In the genomic region with DNA sequence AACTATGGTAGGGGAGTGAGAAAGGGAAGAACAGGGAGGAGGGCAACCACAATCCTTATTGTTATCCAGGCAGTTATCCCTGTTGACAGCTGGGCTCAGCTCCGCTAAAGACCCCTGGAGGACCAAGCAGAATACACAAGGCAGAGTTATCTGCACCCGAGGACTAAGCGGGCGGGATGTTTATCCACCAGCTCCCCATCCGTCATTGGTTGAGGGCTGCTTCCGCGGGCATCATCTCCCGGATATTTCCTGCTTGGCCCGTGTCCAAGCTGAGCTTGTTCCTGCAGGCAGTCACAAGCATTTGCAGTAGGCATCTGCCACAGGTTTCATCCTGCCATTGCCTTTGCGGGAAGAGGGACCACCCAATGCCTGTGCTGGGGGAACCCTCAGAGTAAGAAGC, we compare ENCODE assay signal across 13 cellular contexts.
DNase-seq lines count a peak whose midpoint lies in the region; ATAC-seq, FAIRE-seq and TF ChIP-seq lines count a peak whose summit lies in the region.
"Had no signal": no experiment of that assay in that cellular context is flagged by ENCODE, and none has a peak within 500 bp of the region (broad histone marks: within the 10 kb centered on the region; RNA-seq: fewer than 3 reads in every experiment).

No MANE protein-coding gene starts in this region.

- H3K27ac Mint-ChIP-seq in stimulated activated naive CD8-positive, alpha-beta T cell treated with anti-CD3 and anti-CD28 coated beads, Interleukin-15, amount 100 ng/mL, for 72 hours = no peak overlapping the region
- no peak overlapping the region for H3K27ac Mint-ChIP-seq in Caco-2 (ENCODE audit: unreplicated experiment)
- H3K27ac Mint-ChIP-seq: activated naive CD8-positive, alpha-beta T cell treated with anti-CD3 and anti-CD28 coated beads, Interleukin-2, amount 10 ng/mL, durations not matched to agents 7 days and 5 days; IgD-negative memory B cell had no signal

- no peak for ATAC-seq in stimulated activated naive CD8-positive, alpha-beta T cell treated with anti-CD3 and anti-CD28 coated beads, Interleukin-15, amount 100 ng/mL, for 72 hours

- TF ChIP-seq POLR2A in lower leg skin (IDR thresholded peaks at IDR 0.05) (no peak), GM12891 (IDR thresholded peaks at IDR 0.05; ENCODE audit: low read depth, low read length) (no peak)

- 26 to 41% methylated on average over 10 of the region's 10 CpGs for WGBS in lower leg skin, 2 donors

- H3K9me3 ChIP-seq in Caco-2 = no peaks in the 10 kb centered on the region

- H3K36me3 Mint-ChIP-seq in Caco-2 (ENCODE audit: insufficient read depth, unreplicated experiment) = no peaks in the 10 kb centered on the region
- H3K36me3 Mint-ChIP-seq: activated naive CD8-positive, alpha-beta T cell treated with anti-CD3 and anti-CD28 coated beads, Interleukin-2, amount 10 ng/mL, durations not matched to agents 7 days and 5 days; IgD-negative memory B cell had no signal

- no peaks in the 10 kb centered on the region for H3K9me3 Mint-ChIP-seq in stimulated activated naive CD8-positive, alpha-beta T cell treated with anti-CD3 and anti-CD28 coated beads, Interleukin-15, amount 100 ng/mL, for 72 hours
- H3K9me3 Mint-ChIP-seq in Caco-2 (ENCODE audit: unreplicated experiment) = no peaks in the 10 kb centered on the region
- H3K9me3 Mint-ChIP-seq: activated naive CD8-positive, alpha-beta T cell treated with anti-CD3 and anti-CD28 coated beads, Interleukin-2, amount 10 ng/mL, durations not matched to agents 7 days and 5 days; neural crest cell had no signal

- no TSS peak for BruUV-seq in Caco-2 (replicated peaks; lab: Mats Ljungman, UMichigan)

- CTCF ChIA-PET in Caco-2 (lab: Charles Lee) = interaction anchor here (1.1 to 1.4 kb wide), 2 partner anchors 8 to 137 kb away, joined by 3 to 5 read pairs; no protein-coding TSS in a partner anchor

- DNase-seq in EH (ENCODE audit: low read depth) (peak; percentile 30), M059J (ENCODE audit: low read depth) (peak; percentile 61), T47D (ENCODE audit: low read depth in 1 of 2, low spot score in 1 of 2) (peak; percentile 78 to 88), lower leg skin (ENCODE audit: low spot score in 2 of 2) (peak; percentile 37 to 92), GM12891 (ENCODE audit: insufficient read length, low spot score) (no peak), Caco-2 (no peak)
- DNase-seq in stimulated activated naive CD8-positive, alpha-beta T cell treated with anti-CD3 and anti-CD28 coated beads, Interleukin-15, amount 100 ng/mL, for 72 hours = no peak
- DNase-seq: activated CD4-positive, alpha-beta T cell treated with anti-CD3 and anti-CD28 coated beads for 48 hours; activated naive CD8-positive, alpha-beta T cell treated with anti-CD3 and anti-CD28 coated beads, Interleukin-2, amount 10 ng/mL, durations not matched to agents 7 days and 5 days; islet precursor cell had no signal

- H3K36me3 ChIP-seq in Caco-2 (ENCODE audit: control insufficient read depth, insufficient read depth, low read length) = no peaks in the 10 kb centered on the region

- intact Hi-C loops in lower leg skin (cut with DNase I; ENCODE audit: low total_unique reads) (no loop called here), Caco-2 (cut with micrococcal nuclease; ENCODE audit: unreplicated experiment) (no loop called here)

- no peaks in the 10 kb centered on the region for H3K4me1 Mint-ChIP-seq in stimulated activated naive CD8-positive, alpha-beta T cell treated with anti-CD3 and anti-CD28 coated beads, Interleukin-15, amount 100 ng/mL, for 72 hours
- peaks cover 6% of the 10 kb centered on the region for H3K4me1 Mint-ChIP-seq in Caco-2 (ENCODE audit: low read depth, unreplicated experiment)
- H3K4me1 Mint-ChIP-seq: activated naive CD8-positive, alpha-beta T cell treated with anti-CD3 and anti-CD28 coated beads, Interleukin-2, amount 10 ng/mL, durations not matched to agents 7 days and 5 days; IgD-negative memory B cell; neural crest cell had no signal

- POLR2A ChIA-PET in Caco-2 (lab: Charles Lee) = no interaction called here

- in situ Hi-C loops in T47D (cut with HindIII; ENCODE audit: low pct_unique_long_range_greater_than_20kb, low sequenced_read_pairs) = no loop called here

- no peak for FAIRE-seq in GM12891 (lab: Jason Lieb, UNC)
- FAIRE-seq: RCC 7860 had no signal

- peaks cover 2% of the 10 kb centered on the region; the same call in 1 of the 2 replicates for H3K27me3 ChIP-seq in Caco-2 (replicated peaks; ENCODE audit: control insufficient read depth, insufficient read depth, low read length)

- no peak for TF ChIP-seq CTCF in lower leg skin (IDR thresholded peaks at IDR 0.05)
- no peak for TF ChIP-seq CTCF in Caco-2 (IDR thresholded peaks at IDR 0.05; ENCODE audit: insufficient read depth in 1 of 2, low read depth in 1 of 2, low read length in 1 of 2, severe bottlenecking in 1 of 2, unreplicated experiment in 1 of 2)

- H3K27me3 Mint-ChIP-seq in stimulated activated naive CD8-positive, alpha-beta T cell treated with anti-CD3 and anti-CD28 coated beads, Interleukin-15, amount 100 ng/mL, for 72 hours = peaks cover 11% of the 10 kb centered on the region
- H3K27me3 Mint-ChIP-seq in Caco-2 (ENCODE audit: insufficient read depth, unreplicated experiment) = peaks cover 15% of the 10 kb centered on the region

- no peak overlapping the region for H3K4me3 ChIP-seq in lower leg skin (ENCODE audit: low read depth, poor library complexity, severe bottlenecking)
- no peak overlapping the region for H3K4me3 ChIP-seq in Caco-2 (ENCODE audit: low read depth, low read length)

- 0 out of 2 replicates have a peak, but pooled peaks cover 5% of the 10 kb centered on the region for H3K4me1 ChIP-seq in Caco-2

- no peak overlapping the region for H3K4me3 Mint-ChIP-seq in stimulated activated naive CD8-positive, alpha-beta T cell treated with anti-CD3 and anti-CD28 coated beads, Interleukin-15, amount 100 ng/mL, for 72 hours
- no peak overlapping the region for H3K4me3 Mint-ChIP-seq in Caco-2 (ENCODE audit: unreplicated experiment)
- H3K4me3 Mint-ChIP-seq: activated naive CD8-positive, alpha-beta T cell treated with anti-CD3 and anti-CD28 coated beads, Interleukin-2, amount 10 ng/mL, durations not matched to agents 7 days and 5 days; IgD-negative memory B cell; neural crest cell had no signal

TF ChIP-seq in GM12891, 5 proteins besides CTCF, POLR2A, EP300 and RAD21:
- TF ChIP-seq POU2F2 (IDR thresholded peaks at IDR 0.05; ENCODE audit: low read depth, low read length) (no peak), TAF1 (IDR thresholded peaks at IDR 0.05; ENCODE audit: low read depth, low read length) (no peak), SPI1 (IDR thresholded peaks at IDR 0.05; ENCODE audit: low read depth, low read length) (no peak), POLR2AphosphoS5 (IDR thresholded peaks at IDR 0.05; ENCODE audit: low read depth, low read length) (no peak), PAX5 (IDR thresholded peaks at IDR 0.05; ENCODE audit: insufficient read depth, low read length, severe bottlenecking) (no peak)

Comparison
In these comparisons a context has a peak if more than half of its experiments do, and no peak if none do; other contexts are left out.
1. DNase-seq: peak in EH (single experiment), M059J (single experiment), T47D (2 of 2) and lower leg skin (2 of 2); none in GM12891 (single experiment), stimulated activated naive CD8-positive, alpha-beta T cell treated with anti-CD3 and anti-CD28 coated beads, Interleukin-15, amount 100 ng/mL, for 72 hours (0 of 2) and Caco-2 (0 of 2).